ENCODE assay signal across 8 cellular contexts in the genomic region with DNA sequence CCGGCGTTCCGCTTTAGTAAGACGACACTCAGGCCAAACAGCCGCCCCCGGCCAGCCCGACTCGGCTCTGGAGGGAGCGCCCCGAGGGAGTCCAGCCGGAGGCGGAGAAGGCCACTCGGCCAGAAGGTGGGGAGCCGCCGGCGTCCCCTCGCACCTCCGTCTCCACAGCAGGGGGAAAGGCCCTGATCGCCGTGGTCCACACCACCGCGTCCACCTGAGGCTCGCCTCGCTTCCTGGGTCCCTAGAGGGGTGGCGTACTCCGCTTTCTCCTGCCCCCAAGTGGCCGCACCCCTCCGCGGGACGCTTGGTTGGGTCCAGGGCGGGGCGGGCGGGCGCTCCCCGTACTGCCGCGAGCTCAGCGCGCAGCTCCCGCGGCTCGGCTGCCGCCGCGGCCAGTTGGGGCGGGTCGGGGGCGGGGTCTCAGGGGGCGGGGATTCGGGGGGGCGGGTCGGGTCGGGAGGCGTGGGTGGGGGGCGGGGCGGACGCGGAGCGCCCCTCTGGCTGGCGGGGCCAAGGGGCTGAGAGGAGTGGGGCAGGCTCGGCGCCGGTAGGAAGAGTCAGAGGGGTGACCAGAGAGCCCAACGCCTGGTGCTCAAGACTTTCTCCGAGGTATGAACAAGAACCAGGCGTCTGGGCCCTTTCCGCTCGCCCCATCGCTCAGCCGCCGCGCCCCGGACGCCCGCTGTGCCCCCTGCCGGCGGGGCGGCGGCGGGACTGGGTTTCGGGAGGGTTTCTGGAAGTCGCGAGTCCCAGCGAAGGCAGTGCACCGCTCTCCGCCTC. TPM values are rescaled to one million over a fixed set of nuclear protein-coding genes. Genes with fewer than 3 reads are reported as not detected.
DNase-seq lines count a peak whose midpoint lies in the region; ATAC-seq and TF ChIP-seq lines count a peak whose summit lies in the region.

A gene (plus strand): TSS at position 523 of the 780 bp plus-strand sequence. CDS start 37,927 bp downstream, outside the sequence.

- H3K4me3 ChIP-seq in kidney epithelial cell (ENCODE audit: low read depth, low read length): peak within 1 kb of the TSS; percentile 85

- no peaks in the 10 kb centered on the region for H3K27me3 ChIP-seq in kidney epithelial cell (ENCODE audit: control insufficient read depth, insufficient read depth, low read length)

- peak; percentile 63 for DNase-seq in A172 (ENCODE audit: low spot score)
- DNase-seq in NCI-H2171 (lab: John Stamatoyannopoulos, UW): peak; percentile 93
- DNase-seq in cerebellar cortex (ENCODE audit: low spot score): peak; percentile 64
- no peak for DNase-seq in kidney epithelial cell (ENCODE audit: low read depth)
- peak; percentile 81 for DNase-seq in stimulated activated CD4-positive, alpha-beta T cell treated with anti-CD3 and anti-CD28 coated beads, Interleukin-15, amount 100 ng/mL, for 24 hours

- ATAC-seq in GM18520 (IDR thresholded peaks at IDR 0.05; ENCODE audit: unreplicated experiment) (peak; percentile 48), HG03064 (IDR thresholded peaks at IDR 0.05; ENCODE audit: low read depth, unreplicated experiment) (peak; percentile 72)
- ATAC-seq in activated CD4-positive, CD25-positive, alpha-beta regulatory T cell treated with anti-CD3 and anti-CD28 coated beads, Interleukin-2, amount 50 U/mL, for 24 hours: peak; percentile 80 to 84

- no peaks in the 10 kb centered on the region for H3K36me3 ChIP-seq in kidney epithelial cell (ENCODE audit: control insufficient read depth, insufficient read depth, low read length)

- peak; percentile 39 for TF ChIP-seq CTCF in kidney epithelial cell (IDR thresholded peaks at IDR 0.05; ENCODE audit: insufficient read depth, low read length, poor library complexity, severe bottlenecking)

RNA-seq across cellular contexts. Expression of the gene that starts here (rescaled TPM):
- total RNA-seq in A172 (2014; rRNA removed; shearing (Covaris generic)): 47.9 and 53.1 TPM in 2 replicates
- total RNA-seq in kidney epithelial cell: 206 and 228 TPM in 2 replicates
